ENCODE assay signal across 8 cellular contexts in genomic region chr14:95535226-95536021, GRCh38. TPM values are rescaled to one million over a fixed set of nuclear protein-coding genes. Genes with fewer than 3 reads are reported as not detected.
DNase-seq lines count a peak whose midpoint lies in the region; ATAC-seq and TF ChIP-seq lines count a peak whose summit lies in the region.

No MANE protein-coding gene starts in this region.

- DNase-seq in AG09309 (ENCODE audit: low read depth): no peak
- DNase-seq in cardiac fibroblast (ENCODE audit: low read depth in 2 of 2): no peak
- no peak for DNase-seq in T1000 (lab: John Stamatoyannopoulos, UW)
- no peak for DNase-seq in G401 (ENCODE audit: low spot score)
- no peak for DNase-seq in NCI-H2029 (lab: John Stamatoyannopoulos, UW)

- H3K9ac ChIP-seq in mucosa of rectum (ENCODE audit: low read depth in 1 of 2, low read length in 2 of 2): peak overlapping the region; percentile 70 to 82

- H3K27me3 ChIP-seq in mucosa of rectum (ENCODE audit: control insufficient read depth in 2 of 2, insufficient read depth in 2 of 2, low read length in 2 of 2): no peaks in the 10 kb centered on the region

- H3K27ac ChIP-seq in KOPT-K1 (ENCODE audit: low read depth, low read length, poor library complexity, severe bottlenecking): peak overlapping the region; percentile 86
- peak overlapping the region; percentile 27 to 90 for H3K27ac ChIP-seq in mucosa of rectum (ENCODE audit: low read depth in 2 of 2, low read length in 2 of 2)

- H3K4me3 ChIP-seq in AG09309 (ENCODE audit: control insufficient read depth, low read depth, low read length): peak overlapping the region; percentile 70
- peak overlapping the region; percentile 69 to 87 for H3K4me3 ChIP-seq in cardiac fibroblast (replicated peaks in 1 of 2; ENCODE audit: low read depth in 2 of 2, low read length in 2 of 2)
- peak overlapping the region; percentile 77 to 83 for H3K4me3 ChIP-seq in mucosa of rectum (ENCODE audit: low read length in 2 of 2)

- no peak for TF ChIP-seq CTCF in AG09309 (IDR thresholded peaks at IDR 0.05; ENCODE audit: control insufficient read depth, insufficient read depth, low read depth, low read length, missing control alignments)
- TF ChIP-seq CTCF in cardiac fibroblast (IDR thresholded peaks at IDR 0.05; ENCODE audit: low read depth, low read length): no peak

- peak; percentile 5 for ATAC-seq in GM18907 (IDR thresholded peaks at IDR 0.05; ENCODE audit: unreplicated experiment)

- H3K36me3 ChIP-seq in KOPT-K1 (ENCODE audit: insufficient read depth, low read length) (peaks cover 27% of the 10 kb centered on the region), mucosa of rectum (ENCODE audit: control insufficient read depth in 2 of 2, insufficient read depth in 2 of 2, low read length in 2 of 2) (peaks cover 4 to 7% of the 10 kb centered on the region in 2 donors)

- H3K4me1 ChIP-seq in mucosa of rectum (ENCODE audit: control insufficient read depth in 2 of 2, insufficient read depth in 2 of 2, low read length in 2 of 2): peaks cover 27 to 32% of the 10 kb centered on the region in 2 donors

- H3K9me3 ChIP-seq in KOPT-K1 (ENCODE audit: insufficient read depth, low read length, poor library complexity, severe bottlenecking) (no peaks in the 10 kb centered on the region), mucosa of rectum (ENCODE audit: control insufficient read depth in 2 of 2, low read length in 2 of 2) (no peaks in the 10 kb centered on the region)

- in situ Hi-C loops in G401 (cut with HindIII; ENCODE audit: low sequenced_read_pairs): no loop called here

RNA-seq across cellular contexts. Expression of gene GLRX5, which starts 0.6 kb away (rescaled TPM):
- 104 and 105 TPM in 2 replicates for total RNA-seq in G401 (2014; rRNA removed; shearing (Covaris generic))

RNA-seq across cellular contexts. Expression of gene SYNE3, which starts 19.0 kb away (rescaled TPM):
- total RNA-seq in G401 (2014; rRNA removed; shearing (Covaris generic)): 0.55 and 2.4 TPM in 2 replicates
